ENCODE assay signal across 8 cellular contexts in the genomic region with DNA sequence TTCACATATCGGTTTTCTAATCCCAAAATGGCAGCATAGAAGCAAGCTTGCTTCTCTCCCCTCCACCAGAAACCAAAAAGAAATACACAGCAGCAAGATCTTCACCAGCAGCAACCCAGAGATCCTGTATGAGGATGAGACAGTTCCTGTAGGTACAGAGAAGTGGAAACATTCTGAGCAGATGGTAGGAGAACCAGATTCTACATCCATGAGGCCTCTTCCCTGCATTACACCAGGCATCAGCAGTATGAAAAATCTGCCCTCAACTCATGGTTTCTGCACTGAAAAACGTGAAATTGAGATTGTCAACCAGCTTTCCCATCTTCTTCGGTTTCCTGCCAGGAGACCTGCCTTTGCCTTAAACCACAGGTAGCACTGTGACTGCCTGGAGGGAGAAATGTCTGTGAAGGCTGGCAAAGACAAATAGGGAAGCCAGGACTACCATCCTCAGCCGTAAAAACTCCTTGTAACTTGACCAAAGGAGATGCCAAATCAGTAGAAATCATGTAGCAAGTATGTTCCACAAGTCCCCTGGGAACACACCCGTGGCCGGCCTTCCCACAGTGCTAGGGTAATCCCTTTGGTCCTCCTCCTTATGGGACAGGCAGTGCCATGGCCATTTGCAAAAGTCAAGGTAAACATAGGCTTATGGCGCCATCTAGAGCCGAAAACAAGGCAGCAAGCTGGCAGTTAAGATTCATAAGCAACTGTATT. TPM values are rescaled to one million over a fixed set of nuclear protein-coding genes. Genes with fewer than 3 reads are reported as not detected.
DNase-seq lines count a peak whose midpoint lies in the region; ATAC-seq and TF ChIP-seq lines count a peak whose summit lies in the region.

No MANE protein-coding gene starts in this region.

- no peak overlapping the region for H3K9ac ChIP-seq in neural progenitor cell

- no peak overlapping the region for H3K27ac Mint-ChIP-seq in neural progenitor cell

- H3K36me3 Mint-ChIP-seq in neural progenitor cell: no peaks in the 10 kb centered on the region

- H3K9me3 Mint-ChIP-seq in neural progenitor cell: peaks cover 33% of the 10 kb centered on the region

- no peak overlapping the region for H3K4me2 ChIP-seq in neural progenitor cell

- no peak overlapping the region for H3K4me3 Mint-ChIP-seq in neural progenitor cell

- H3K9me3 ChIP-seq in neural progenitor cell (ENCODE audit: low read depth): no peaks in the 10 kb centered on the region

- H3K27ac ChIP-seq in neural progenitor cell: no peak overlapping the region

- DNase-seq in BJ (ENCODE audit: low read depth): no peak
- peak; percentile 86 for DNase-seq in NCI-H82 (lab: John Stamatoyannopoulos, UW)
- DNase-seq in activated T-cell treated with anti-CD3 and anti-CD28 coated beads for 48 hours (ENCODE audit: low read depth): peak; percentile 14
- DNase-seq in fibroblast of the conjunctiva (ENCODE audit: low read depth): peak; percentile 92
- peak; percentile 79 for DNase-seq in neural progenitor cell (ENCODE audit: low spot score)
- peak; percentile 84 for DNase-seq in ureter (ENCODE audit: low spot score)

- peak overlapping the region; percentile 15 for H2AFZ ChIP-seq in neural progenitor cell (replicated peaks)

- H3K27me3 ChIP-seq in BJ (ENCODE audit: control insufficient read depth, insufficient read depth, low read length) (no peaks in the 10 kb centered on the region), neural progenitor cell (no peaks in the 10 kb centered on the region)

- POLR2A ChIA-PET in BJ (lab: Charles Lee): interaction anchor here (0.6 kb wide), 1 partner anchor 24 kb away, joined by 3 read pairs; no protein-coding TSS in a partner anchor

- H3K4me3 ChIP-seq in BJ (ENCODE audit: low read depth, low read length): no peak overlapping the region
- H3K4me3 ChIP-seq in neural progenitor cell: no peak overlapping the region

- H3K27me3 Mint-ChIP-seq in neural progenitor cell (ENCODE audit: insufficient read depth, low read depth): peaks cover 2% of the 10 kb centered on the region

- no peaks in the 10 kb centered on the region for H3F3A ChIP-seq in neural progenitor cell (ENCODE audit: low read depth)

- H3K4me1 Mint-ChIP-seq in neural progenitor cell: peaks cover 4% of the 10 kb centered on the region

- H3K79me2 ChIP-seq in neural progenitor cell (ENCODE audit: low read depth): no peaks in the 10 kb centered on the region

- CTCF ChIA-PET in BJ (lab: Yijun Ruan, JAX): interaction anchor here (0.6 to 5.0 kb wide), 33 partner anchors 9 to 793 kb away, joined by 3 to 56 read pairs (median 4); a partner anchor contains a TSS

- TF ChIP-seq CTCF in BJ (IDR thresholded peaks at IDR 0.05; ENCODE audit: insufficient read depth, low read depth, low read length): peak; percentile 83
- peak; percentile 90 for TF ChIP-seq CTCF in neural progenitor cell (IDR thresholded peaks at IDR 0.05)

- no peaks in the 10 kb centered on the region for H4K20me1 ChIP-seq in neural progenitor cell (ENCODE audit: low read depth)

- ATAC-seq in GM18873 (IDR thresholded peaks at IDR 0.05; ENCODE audit: low FRiP score, unreplicated experiment): peak; percentile 63
- peak; percentile 86 for ATAC-seq in HG03439 (IDR thresholded peaks at IDR 0.05; ENCODE audit: unreplicated experiment)

- H3K4me1 ChIP-seq in neural progenitor cell: no peaks in the 10 kb centered on the region

- no peaks in the 10 kb centered on the region for H3K36me3 ChIP-seq in BJ (ENCODE audit: control insufficient read depth, insufficient read depth, low read length)
- no peaks in the 10 kb centered on the region for H3K36me3 ChIP-seq in neural progenitor cell

RNA-seq across cellular contexts. Expression of a gene that starts 24.0 kb away (rescaled TPM):
- 1.7 and 4.3 TPM in 2 replicates for polyA plus RNA-seq in BJ (2011; rRNA removed)
- 3.5 and 4.0 TPM in 2 replicates for polyA minus RNA-seq in BJ (2011; rRNA and poly(A)+ RNA removed)
- total RNA-seq in neural progenitor cell (ENCODE audit: low replicate concordance) (10.7 and 22.1 TPM in 2 replicates), ureter (15.9 TPM)

RNA-seq across cellular contexts. Expression of a gene that starts 34.9 kb away (rescaled TPM):
- polyA plus RNA-seq in BJ (2011; rRNA removed): 0.63 and 0.82 TPM in 2 replicates
- polyA minus RNA-seq in BJ (2011; rRNA and poly(A)+ RNA removed): 0.71 and 0.87 TPM in 2 replicates
- total RNA-seq in neural progenitor cell (ENCODE audit: low replicate concordance) (0.15 TPM in 1 of 2 replicates, not detected in the other), ureter (3.3 TPM)
